Comparison of ENCODE assay signal across 16 cellular contexts in the genomic region with DNA sequence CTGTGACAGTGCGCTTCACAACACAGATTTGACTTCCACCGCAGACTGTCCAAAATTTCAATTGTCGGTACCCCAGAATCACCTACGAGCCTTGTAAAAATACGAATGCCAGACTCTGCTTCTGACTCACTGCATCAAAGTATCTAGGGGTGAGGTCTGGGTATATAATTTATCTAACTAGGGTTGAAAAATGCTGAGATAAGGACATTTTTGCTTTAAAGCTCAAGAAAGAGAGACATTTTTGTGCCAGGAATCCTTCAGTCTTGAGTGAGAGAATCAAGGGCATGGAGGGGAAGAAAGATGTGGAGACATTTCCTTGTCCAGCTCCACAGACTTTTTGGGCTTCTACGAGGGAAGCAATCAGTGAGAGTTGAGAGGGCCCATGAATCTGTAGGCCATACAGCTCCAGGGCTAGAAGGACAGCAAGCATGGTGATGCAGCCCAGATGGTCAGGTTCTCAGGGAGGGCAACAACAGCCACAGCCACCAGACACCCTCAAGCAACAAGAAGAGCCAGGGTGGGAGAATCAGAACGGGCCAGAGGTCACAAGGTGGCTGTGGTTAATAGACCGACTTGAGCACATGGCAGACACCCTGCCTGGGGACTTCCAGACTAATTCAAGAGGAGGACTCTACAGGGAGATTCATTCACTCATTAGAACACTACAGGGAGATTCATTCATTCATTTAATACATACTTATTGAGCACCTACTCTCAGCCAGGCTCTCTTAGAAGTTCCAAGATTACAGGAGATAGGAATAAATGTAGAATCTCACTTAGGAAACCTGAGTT.
"Had no signal": no experiment of that assay in that cellular context is flagged by ENCODE, and none has a peak within 500 bp of the region (broad histone marks: within the 10 kb centered on the region; RNA-seq: fewer than 3 reads in every experiment).

No MANE protein-coding gene starts in this region.

- H3K4me3 Mint-ChIP-seq: activated CD4-positive, alpha-beta T cell treated with anti-CD3 and anti-CD28 coated beads, Interleukin-2, amount 10 ng/mL, durations not matched to agents 7 days and 5 days; activated CD8-positive, alpha-beta T cell treated with anti-CD3 and anti-CD28 coated beads, Interleukin-2, amount 10 ng/mL, durations not matched to agents 7 days and 5 days; activated naive CD4-positive, alpha-beta T cell treated with anti-CD3 and anti-CD28 coated beads for 36 hours; activated T-cell treated with anti-CD3 and anti-CD28 coated beads, Interleukin-2, amount 50 U/mL, for 24 hours; brain had no signal

- H3K27me3 ChIP-seq: gastrocnemius medialis, thyroid gland had no signal

- ATAC-seq: activated CD4-positive, CD25-positive, alpha-beta regulatory T cell treated with anti-CD3 and anti-CD28 coated beads, Interleukin-2, amount 50 U/mL, for 24 hours; activated CD8-positive, alpha-beta T cell treated with anti-CD3 and anti-CD28 coated beads, Interleukin-2, amount 10 ng/mL, durations not matched to agents 7 days and 5 days; gastrocnemius medialis; lower lobe of right lung had no signal

- H3K27me3 Mint-ChIP-seq: brain had no signal

- H3K36me3 ChIP-seq: gastrocnemius medialis, lower lobe of right lung, thyroid gland had no signal

- H3K9me3 ChIP-seq: gastrocnemius medialis, lower lobe of right lung, thyroid gland had no signal

- H3K36me3 Mint-ChIP-seq: brain had no signal

- H3K4me1 ChIP-seq: gastrocnemius medialis had no signal

- H3K27ac ChIP-seq: gastrocnemius medialis, lower lobe of right lung, thyroid gland had no signal

- DNase-seq: activated CD4-positive, alpha-beta T cell treated with anti-CD3 and anti-CD28 coated beads, Interleukin-2, amount 10 ng/mL, durations not matched to agents 7 days and 5 days; activated CD8-positive, alpha-beta T cell treated with anti-CD3 and anti-CD28 coated beads, Interleukin-2, amount 10 ng/mL, durations not matched to agents 7 days and 5 days; activated naive CD4-positive, alpha-beta T cell treated with anti-CD3 and anti-CD28 coated beads for 36 hours; activated T-cell treated with anti-CD3 and anti-CD28 coated beads, Interleukin-2, amount 50 U/mL, for 24 hours; anterior cingulate cortex; central memory CD4-positive, alpha-beta T cell; erythroblast; gastrocnemius medialis; head of caudate nucleus; lower lobe of right lung; stimulated activated naive CD4-positive, alpha-beta T cell treated with Interleukin-2 at 50 U/mL for 16 hours; T1000; thyroid gland had no signal

- H3K9me3 Mint-ChIP-seq: activated naive CD4-positive, alpha-beta T cell treated with anti-CD3 and anti-CD28 coated beads for 36 hours; activated T-cell treated with anti-CD3 and anti-CD28 coated beads, Interleukin-2, amount 50 U/mL, for 24 hours; activated T-helper 2 cell treated with anti-CD3 and anti-CD28 coated beads, Interferon-gamma antibody, Interleukin-2, Interleukin-4, amounts not matched to agents 10 μg/mL and 5 μg/mL and 100 μg/mL, durations not matched to agents 14 hours and 24 hours and 36 hours had no signal

- H3K4me3 ChIP-seq: gastrocnemius medialis, lower lobe of right lung, thyroid gland had no signal

- H3K27ac Mint-ChIP-seq: activated CD4-positive, alpha-beta T cell treated with anti-CD3 and anti-CD28 coated beads, Interleukin-2, amount 10 ng/mL, durations not matched to agents 7 days and 5 days; activated CD8-positive, alpha-beta T cell treated with anti-CD3 and anti-CD28 coated beads, Interleukin-2, amount 10 ng/mL, durations not matched to agents 7 days and 5 days; activated naive CD4-positive, alpha-beta T cell treated with anti-CD3 and anti-CD28 coated beads for 36 hours; activated T-cell treated with anti-CD3 and anti-CD28 coated beads, Interleukin-2, amount 50 U/mL, for 24 hours; activated T-helper 2 cell treated with anti-CD3 and anti-CD28 coated beads, Interferon-gamma antibody, Interleukin-2, Interleukin-4, amounts not matched to agents 10 μg/mL and 5 μg/mL and 100 μg/mL, durations not matched to agents 14 hours and 24 hours and 36 hours had no signal
